27 cellular contexts compared by ENCODE assay signal in the genomic region with DNA sequence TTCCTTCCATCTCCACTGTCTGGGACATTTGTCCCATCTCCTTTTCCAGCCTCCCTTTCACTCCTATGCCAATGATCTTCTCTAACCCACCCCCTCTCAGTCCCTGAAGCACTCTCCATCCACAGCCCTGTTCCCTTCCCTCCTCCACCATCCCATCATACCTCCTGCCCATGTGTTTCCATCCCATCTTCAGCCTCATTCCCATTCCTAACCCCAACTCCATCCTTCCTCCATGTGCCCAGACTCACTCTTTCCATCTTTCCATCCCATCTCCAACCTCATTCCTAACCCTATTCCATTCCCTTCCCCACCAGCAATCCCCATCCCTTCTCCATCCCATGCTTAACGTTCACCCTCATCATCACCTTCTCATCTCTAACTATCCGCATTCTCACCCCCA. TPM values are rescaled to one million over a fixed set of nuclear protein-coding genes. Genes with fewer than 3 reads are reported as not detected.
"Had no signal": no experiment of that assay in that cellular context is flagged by ENCODE, and none has a peak within 500 bp of the region (broad histone marks: within the 10 kb centered on the region; RNA-seq: fewer than 3 reads in every experiment).

No MANE protein-coding gene starts in this region.

- H3K4me3 ChIP-seq: K562, PC-9, Peyer's patch, SJCRH30 had no signal

- H3K27ac ChIP-seq: KMS-11, PC-9, Peyer's patch, SJCRH30 had no signal

- FAIRE-seq: K562 had no signal

- H3K9ac ChIP-seq: KMS-11 had no signal

- H3K36me3 ChIP-seq: SJCRH30 had no signal

- H3K27me3 ChIP-seq: Peyer's patch, SJCRH30 had no signal

- H3K4me1 ChIP-seq: Peyer's patch, SJCRH30 had no signal

- ATAC-seq: K562, Right ventricle myocardium inferior, SK-N-SH treated with all-trans-retinoic acid at 6 μM for 48 hours had no signal

- H2AFZ ChIP-seq: PC-9 had no signal

- H3K9me3 ChIP-seq: Peyer's patch, SJCRH30 had no signal

- DNase-seq: Kasumi-1, MM.1S, NCI-H1092 treated with DMSO at 0.1 percent for 48 hours, NCI-H1436, NCI-H187, NCI-H2029, NCI-H2081 treated with DMSO at 0.1 percent for 48 hours, NCI-H2171, NCI-H226, NCI-H446, NCI-H510A, NCI-H524 treated with DMSO at 0.1 percent for 48 hours, NCI-H69, NCI-H774, OCI-M1, PC-9, Peyer's patch, SHP77 treated with DMSO at 0.1 percent for 48 hours, SJCRH30 had no signal

- H3K4me2 ChIP-seq: KMS-11, PC-9 had no signal

RNA-seq across cellular contexts. Expression of gene IL27, which starts 4.3 kb away (rescaled TPM):
- total RNA-seq: HT1080, K562, M059J, PC-9, Peyer's patch, Right ventricle myocardium inferior, RPMI7951, SJCRH30 had no signal
- polyA plus RNA-seq: IgD-negative memory B cell, K562 had no signal

RNA-seq across cellular contexts. Expression of gene APOBR, which starts 7.8 kb away (rescaled TPM):
- total RNA-seq: M059J, RPMI7951, SJCRH30 had no signal

RNA-seq across cellular contexts. Expression of gene NPIPB7, which starts 30.2 kb away (rescaled TPM):
- total RNA-seq: HT1080, K562, M059J, PC-9, Peyer's patch, Right ventricle myocardium inferior, RPMI7951, SJCRH30 had no signal

RNA-seq across cellular contexts. Expression of gene NUPR1, which starts 36.5 kb away (rescaled TPM):
- total RNA-seq: SJCRH30 had no signal
- polyA plus RNA-seq: IgD-negative memory B cell had no signal
